Comparison of ENCODE assay signal across 9 cellular contexts in the genomic region with DNA sequence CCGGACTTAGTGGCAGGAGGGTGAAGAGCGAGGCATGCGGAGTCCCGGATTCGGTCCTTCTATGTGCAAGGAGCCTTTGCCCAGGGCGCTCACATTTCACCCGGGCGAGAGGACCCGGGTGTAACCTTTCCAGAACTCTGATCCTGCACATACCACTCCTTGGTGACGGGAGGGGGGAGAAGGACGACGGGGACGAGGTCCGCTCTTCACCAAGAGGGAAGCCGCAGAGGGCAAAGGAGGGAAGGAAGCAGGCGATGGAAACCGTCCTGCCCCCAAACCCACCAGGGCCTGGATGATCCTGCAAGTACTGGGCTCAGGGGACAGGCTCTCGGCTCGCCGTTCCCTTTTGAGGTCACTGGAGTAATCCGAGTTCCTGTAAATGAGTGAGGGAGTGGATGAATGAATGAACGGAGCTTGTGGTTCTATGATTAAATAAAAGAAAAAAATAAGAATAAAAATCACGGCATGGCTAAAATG. TPM values are rescaled to one million over a fixed set of nuclear protein-coding genes. Genes with fewer than 3 reads are reported as not detected.
A peak's percentile ranks its signal among the peaks of the same experiment; 100 is the strongest.
DNase-seq lines count a peak whose midpoint lies in the region; ATAC-seq and TF ChIP-seq lines count a peak whose summit lies in the region.
"Had no signal": no experiment of that assay in that cellular context is flagged by ENCODE, and none has a peak within 500 bp of the region (broad histone marks: within the 10 kb centered on the region; RNA-seq: fewer than 3 reads in every experiment).

No MANE protein-coding gene starts in this region.

- H3K27me3 Mint-ChIP-seq in CD8-positive, alpha-beta T cell (ENCODE audit: low read depth): peaks cover 66% of the 10 kb centered on the region
- H3K27me3 Mint-ChIP-seq in activated CD8-positive, alpha-beta T cell treated with anti-CD3 and anti-CD28 coated beads for 36 hours: peaks cover 57% of the 10 kb centered on the region

- no peaks in the 10 kb centered on the region for H3K9me3 Mint-ChIP-seq in CD8-positive, alpha-beta T cell
- no peaks in the 10 kb centered on the region for H3K9me3 Mint-ChIP-seq in activated CD8-positive, alpha-beta T cell treated with anti-CD3 and anti-CD28 coated beads for 36 hours

- intact Hi-C loops in CD8-positive, alpha-beta T cell (cut with DNase I, micrococcal nuclease): no loop called here
- intact Hi-C loops in activated CD8-positive, alpha-beta T cell treated with anti-CD3 and anti-CD28 coated beads for 36 hours (cut with micrococcal nuclease): no loop called here
- intact Hi-C loops in sciatic nerve (cut with DNase I) (no loop called here), A673 (cut with micrococcal nuclease; ENCODE audit: unreplicated experiment) (no loop called here)

- no peak overlapping the region for H3K27ac Mint-ChIP-seq in CD8-positive, alpha-beta T cell
- H3K27ac Mint-ChIP-seq in activated CD8-positive, alpha-beta T cell treated with anti-CD3 and anti-CD28 coated beads for 36 hours: no peak overlapping the region

- H3K36me3 ChIP-seq in CD8-positive, alpha-beta T cell (ENCODE audit: insufficient read depth, low read length): no peaks in the 10 kb centered on the region
- no peaks in the 10 kb centered on the region for H3K36me3 ChIP-seq in A673 (ENCODE audit: insufficient read depth, low read length, poor library complexity, severe bottlenecking)

- no peaks in the 10 kb centered on the region for H3K9me3 ChIP-seq in CD8-positive, alpha-beta T cell (ENCODE audit: low read length)
- H3K9me3 ChIP-seq in iPS-18c (ENCODE audit: control insufficient read depth, insufficient read depth, low read length) (peaks cover 2% of the 10 kb centered on the region), A673 (ENCODE audit: low read depth, low read length, poor library complexity, severe bottlenecking) (no peaks in the 10 kb centered on the region)

- no TSS peak for BruUV-seq in A673 (replicated peaks; lab: Mats Ljungman, UMichigan)

- peak overlapping the region; percentile 83 for H3K4me3 Mint-ChIP-seq in CD8-positive, alpha-beta T cell
- peak overlapping the region; percentile 21 for H3K4me3 Mint-ChIP-seq in activated CD8-positive, alpha-beta T cell treated with anti-CD3 and anti-CD28 coated beads for 36 hours

- peaks cover 19% of the 10 kb centered on the region for H3K27me3 ChIP-seq in CD8-positive, alpha-beta T cell (ENCODE audit: insufficient read depth, low read length)
- H3K27me3 ChIP-seq in A673 (replicated peaks; ENCODE audit: insufficient read depth, low read depth, low read length, poor library complexity): peaks cover 99% of the 10 kb centered on the region

- CTCF ChIA-PET in CD8-positive, alpha-beta T cell (lab: Charles Lee): interaction anchor here (1.2 kb wide), 1 partner anchor 65 kb away, joined by 3 read pairs; no protein-coding TSS in a partner anchor
- CTCF ChIA-PET in activated CD8-positive, alpha-beta T cell treated with anti-CD3 and anti-CD28 coated beads for 36 hours (lab: Charles Lee): interaction anchor here (1.5 kb wide), 1 partner anchor 69 kb away, joined by 5 read pairs; no protein-coding TSS in a partner anchor
- CTCF ChIA-PET in A673 (lab: Charles Lee): no interaction called here

- no peak overlapping the region for H3K4me3 ChIP-seq in CD8-positive, alpha-beta T cell (ENCODE audit: low read depth, low read length)
- peak overlapping the region; percentile 49 for H3K4me3 ChIP-seq in iPS-18c (ENCODE audit: insufficient read depth, low read depth, low read length)
- no peak overlapping the region for H3K4me3 ChIP-seq in A673 (ENCODE audit: low read depth, low read length, poor library complexity, severe bottlenecking)

- H3K4me1 ChIP-seq in CD8-positive, alpha-beta T cell (ENCODE audit: insufficient read depth, low read length): no peaks in the 10 kb centered on the region
- H3K4me1 ChIP-seq in A673 (ENCODE audit: insufficient read depth, low read length, poor library complexity, severe bottlenecking): peaks cover 18% of the 10 kb centered on the region

- TF ChIP-seq CTCF in CD8-positive, alpha-beta T cell (IDR thresholded peaks at IDR 0.05): no peak
- no peak for TF ChIP-seq CTCF in activated CD8-positive, alpha-beta T cell treated with anti-CD3 and anti-CD28 coated beads for 36 hours (IDR thresholded peaks at IDR 0.05)
- no peak for TF ChIP-seq CTCF in A673 (conservative IDR thresholded peaks at IDR 0.05; ENCODE audit: low read depth, low read length)

- POLR2A ChIA-PET in CD8-positive, alpha-beta T cell (lab: Charles Lee): no interaction called here
- POLR2A ChIA-PET in activated CD8-positive, alpha-beta T cell treated with anti-CD3 and anti-CD28 coated beads for 36 hours (lab: Charles Lee): no interaction called here
- POLR2A ChIA-PET in A673 (lab: Charles Lee; ENCODE audit: low non-redundant PET): no interaction called here

- DNase-seq in CD8-positive, alpha-beta T cell: no peak
- DNase-seq in activated CD8-positive, alpha-beta T cell treated with anti-CD3 and anti-CD28 coated beads for 36 hours: no peak
- DNase-seq in sciatic nerve (ENCODE audit: low spot score) (no peak), A673 (ENCODE audit: low spot score) (no peak)
- DNase-seq: NCI-H1092 treated with DMSO at 0.1 percent for 48 hours had no signal

- no peak overlapping the region for H3K27ac ChIP-seq in CD8-positive, alpha-beta T cell (ENCODE audit: low read depth, low read length)
- H3K27ac ChIP-seq in A673 (ENCODE audit: low read depth, low read length, poor library complexity, severe bottlenecking): no peak overlapping the region

- H3K36me3 Mint-ChIP-seq in CD8-positive, alpha-beta T cell: no peaks in the 10 kb centered on the region
- no peaks in the 10 kb centered on the region for H3K36me3 Mint-ChIP-seq in activated CD8-positive, alpha-beta T cell treated with anti-CD3 and anti-CD28 coated beads for 36 hours (ENCODE audit: low read depth)

- ATAC-seq in CD8-positive, alpha-beta T cell: no peak
- ATAC-seq in activated CD8-positive, alpha-beta T cell treated with anti-CD3 and anti-CD28 coated beads for 36 hours: no peak
- ATAC-seq in sciatic nerve (peak; percentile 21), HG02885 (IDR thresholded peaks at IDR 0.05; ENCODE audit: poor library complexity, unreplicated experiment) (no peak), HG02623 (IDR thresholded peaks at IDR 0.05; ENCODE audit: unreplicated experiment) (no peak), HG03521 (IDR thresholded peaks at IDR 0.05; ENCODE audit: unreplicated experiment) (no peak)

- peaks cover 8% of the 10 kb centered on the region for H3K4me1 Mint-ChIP-seq in CD8-positive, alpha-beta T cell (ENCODE audit: low read depth)
- H3K4me1 Mint-ChIP-seq in activated CD8-positive, alpha-beta T cell treated with anti-CD3 and anti-CD28 coated beads for 36 hours (ENCODE audit: low read depth): peaks cover 2% of the 10 kb centered on the region

RNA-seq across cellular contexts. Expression of a gene that starts 1.0 kb away (rescaled TPM):
- total RNA-seq in CD8-positive, alpha-beta T cell: not detected
- not detected for total RNA-seq in activated CD8-positive, alpha-beta T cell treated with anti-CD3 and anti-CD28 coated beads for 36 hours
- 4.2 TPM for total RNA-seq in sciatic nerve
- 0.09 and 0.13 TPM in 2 replicates for total RNA-seq in A673 (2021)

RNA-seq across cellular contexts. Expression of a gene that starts 16.4 kb away (rescaled TPM):
- total RNA-seq in CD8-positive, alpha-beta T cell: 10 to 100 TPM; 16.8 to 19.4 TPM
- total RNA-seq in activated CD8-positive, alpha-beta T cell treated with anti-CD3 and anti-CD28 coated beads for 36 hours: 10 to 100 TPM; 11.2 to 13.7 TPM
- total RNA-seq in sciatic nerve (5.0 TPM), A673 (2021) (11.0 and 16.3 TPM in 2 replicates)

RNA-seq across cellular contexts. Expression of a gene that starts 26.6 kb away (rescaled TPM):
- 10 to 100 TPM; 10.2 to 12.3 TPM for total RNA-seq in CD8-positive, alpha-beta T cell
- 1 to 10 TPM; 7.0 to 9.5 TPM for total RNA-seq in activated CD8-positive, alpha-beta T cell treated with anti-CD3 and anti-CD28 coated beads for 36 hours
- total RNA-seq in sciatic nerve (7.6 TPM), A673 (2021) (5.7 and 7.3 TPM in 2 replicates)

RNA-seq across cellular contexts. Expression of a gene that starts 41.1 kb away (rescaled TPM):
- 10 to 100 TPM; 30.9 to 32.6 TPM for total RNA-seq in CD8-positive, alpha-beta T cell
- total RNA-seq in activated CD8-positive, alpha-beta T cell treated with anti-CD3 and anti-CD28 coated beads for 36 hours: 100 to 1,000 TPM; 192 to 210 TPM
- total RNA-seq in sciatic nerve (44.8 TPM), A673 (2021) (189 and 201 TPM in 2 replicates)

RNA-seq across cellular contexts. Expression of a gene that starts 42.2 kb away (rescaled TPM):
- 1 to 10 TPM; 8.6 to 9.6 TPM for total RNA-seq in CD8-positive, alpha-beta T cell
- total RNA-seq in activated CD8-positive, alpha-beta T cell treated with anti-CD3 and anti-CD28 coated beads for 36 hours: 1 to 10 TPM; 1.3 to 1.7 TPM
- total RNA-seq in sciatic nerve (15.6 TPM), A673 (2021) (1.8 and 2.3 TPM in 2 replicates)
